In the genomic region with DNA sequence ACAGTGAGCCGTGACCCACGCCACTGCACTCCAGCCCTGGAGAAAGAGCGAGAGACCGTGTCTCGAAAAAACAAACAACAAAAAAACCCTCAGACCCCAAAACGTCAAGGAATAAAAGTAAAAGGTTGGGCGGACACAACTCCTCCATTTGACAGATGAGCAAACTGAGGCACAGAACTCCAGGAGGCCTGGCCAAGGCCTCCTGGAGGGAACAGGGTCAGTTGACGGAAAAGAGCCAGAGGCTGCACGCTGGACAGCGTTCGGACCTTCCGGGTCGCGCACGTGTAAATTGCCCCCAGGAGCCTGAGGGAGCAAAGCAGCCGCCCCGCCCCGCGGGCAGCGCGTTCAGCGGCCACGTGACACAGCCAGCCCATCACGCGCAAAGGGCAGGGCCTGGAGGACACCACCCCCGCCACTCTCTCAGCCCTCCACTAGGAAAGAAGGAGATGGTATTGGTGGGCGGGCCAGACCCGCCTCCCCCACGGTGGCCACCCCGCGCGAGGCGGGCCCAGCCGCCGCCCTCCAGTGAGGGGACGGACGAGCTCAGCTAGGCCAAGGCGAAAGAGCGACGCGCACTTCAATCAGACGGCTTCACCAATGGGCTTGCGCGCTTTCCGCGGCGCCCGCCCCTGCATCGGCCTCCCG, we compare ENCODE assay signal across 1 cellular context.
A peak's percentile ranks its signal among the peaks of the same experiment; 100 is the strongest.
TF ChIP-seq lines count a peak whose summit lies in the region.

No MANE protein-coding gene starts in this region.

TF ChIP-seq in K562, 482 proteins besides CTCF, POLR2A, EP300 and RAD21 (continued from another document and continues in another):
- no peak for TF ChIP-seq KDM2B (CRISPR knock-in tag; IDR thresholded peaks at IDR 0.05)
- TF ChIP-seq ZNF76 (CRISPR knock-in tag; IDR thresholded peaks at IDR 0.05; ENCODE audit: borderline replicate concordance): no peak
- TF ChIP-seq SOX6 (IDR thresholded peaks at IDR 0.05): peak; percentile 35; the same call in 1 of the 2 replicates
- no peak for TF ChIP-seq PHF8 (IDR thresholded peaks at IDR 0.05; ENCODE audit: borderline replicate concordance, low read length)
- TF ChIP-seq E2F8 (IDR thresholded peaks at IDR 0.05; ENCODE audit: low read depth, partially characterized antibody): peak; percentile 51
- TF ChIP-seq ZNF277 (CRISPR knock-in tag; IDR thresholded peaks at IDR 0.05; ENCODE audit: borderline replicate concordance): no peak
- no peak for TF ChIP-seq ZNF407 (IDR thresholded peaks at IDR 0.05; ENCODE audit: low read depth)
- peak; percentile 37; the same call in 1 of the 2 replicates for TF ChIP-seq ARID1B (IDR thresholded peaks at IDR 0.05)
- TF ChIP-seq RBM25 (IDR thresholded peaks at IDR 0.05; ENCODE audit: low read depth, low read length, severe bottlenecking): peak; percentile 99
- TF ChIP-seq HNRNPLL (IDR thresholded peaks at IDR 0.05; ENCODE audit: low read depth, low read length, poor library complexity, severe bottlenecking): peak; percentile 49
- no peak for TF ChIP-seq THRA (IDR thresholded peaks at IDR 0.05)
- peak; percentile 43; the same call in 1 of the 2 replicates for TF ChIP-seq MTA3 (IDR thresholded peaks at IDR 0.05; ENCODE audit: borderline replicate concordance)
- TF ChIP-seq KAT2B (IDR thresholded peaks at IDR 0.05; ENCODE audit: low read depth, low read length): no peak
- no peak for TF ChIP-seq CGGBP1 (CRISPR knock-in tag; IDR thresholded peaks at IDR 0.05)
- TF ChIP-seq PHF20 (IDR thresholded peaks at IDR 0.05; ENCODE audit: partially characterized antibody): peak; percentile 69
- no peak for TF ChIP-seq ZFP30 (CRISPR knock-in tag; IDR thresholded peaks at IDR 0.05; ENCODE audit: borderline replicate concordance)
- TF ChIP-seq, protein P1, sequence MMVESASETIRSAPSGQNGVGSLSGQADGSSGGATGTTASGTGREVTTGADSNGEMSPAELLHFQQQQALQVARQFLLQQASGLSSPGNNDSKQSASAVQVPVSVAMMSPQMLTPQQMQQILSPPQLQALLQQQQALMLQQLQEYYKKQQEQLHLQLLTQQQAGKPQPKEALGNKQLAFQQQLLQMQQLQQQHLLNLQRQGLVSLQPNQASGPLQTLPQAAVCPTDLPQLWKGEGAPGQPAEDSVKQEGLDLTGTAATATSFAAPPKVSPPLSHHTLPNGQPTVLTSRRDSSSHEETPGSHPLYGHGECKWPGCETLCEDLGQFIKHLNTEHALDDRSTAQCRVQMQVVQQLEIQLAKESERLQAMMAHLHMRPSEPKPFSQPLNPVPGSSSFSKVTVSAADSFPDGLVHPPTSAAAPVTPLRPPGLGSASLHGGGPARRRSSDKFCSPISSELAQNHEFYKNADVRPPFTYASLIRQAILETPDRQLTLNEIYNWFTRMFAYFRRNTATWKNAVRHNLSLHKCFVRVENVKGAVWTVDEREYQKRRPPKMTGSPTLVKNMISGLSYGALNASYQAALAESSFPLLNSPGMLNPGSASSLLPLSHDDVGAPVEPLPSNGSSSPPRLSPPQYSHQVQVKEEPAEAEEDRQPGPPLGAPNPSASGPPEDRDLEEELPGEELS (CRISPR knock-in tag; IDR thresholded peaks at IDR 0.05; ENCODE audit: borderline replicate concordance): no peak
- TF ChIP-seq ZBTB8A (IDR thresholded peaks at IDR 0.05; ENCODE audit: partially characterized antibody): no peak
- TF ChIP-seq, protein P2, sequence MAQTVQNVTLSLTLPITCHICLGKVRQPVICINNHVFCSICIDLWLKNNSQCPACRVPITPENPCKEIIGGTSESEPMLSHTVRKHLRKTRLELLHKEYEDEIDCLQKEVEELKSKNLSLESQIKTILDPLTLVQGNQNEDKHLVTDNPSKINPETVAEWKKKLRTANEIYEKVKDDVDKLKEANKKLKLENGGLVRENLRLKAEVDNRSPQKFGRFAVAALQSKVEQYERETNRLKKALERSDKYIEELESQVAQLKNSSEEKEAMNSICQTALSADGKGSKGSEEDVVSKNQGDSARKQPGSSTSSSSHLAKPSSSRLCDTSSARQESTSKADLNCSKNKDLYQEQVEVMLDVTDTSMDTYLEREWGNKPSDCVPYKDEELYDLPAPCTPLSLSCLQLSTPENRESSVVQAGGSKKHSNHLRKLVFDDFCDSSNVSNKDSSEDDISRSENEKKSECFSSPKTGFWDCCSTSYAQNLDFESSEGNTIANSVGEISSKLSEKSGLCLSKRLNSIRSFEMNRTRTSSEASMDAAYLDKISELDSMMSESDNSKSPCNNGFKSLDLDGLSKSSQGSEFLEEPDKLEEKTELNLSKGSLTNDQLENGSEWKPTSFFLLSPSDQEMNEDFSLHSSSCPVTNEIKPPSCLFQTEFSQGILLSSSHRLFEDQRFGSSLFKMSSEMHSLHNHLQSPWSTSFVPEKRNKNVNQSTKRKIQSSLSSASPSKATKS (CRISPR knock-in tag; IDR thresholded peaks at IDR 0.05): no peak
- no peak for TF ChIP-seq ZNF785 (CRISPR knock-in tag; IDR thresholded peaks at IDR 0.05)
- no peak for TF ChIP-seq ILK (tag; IDR thresholded peaks at IDR 0.05; ENCODE audit: borderline replicate concordance, low read depth)
- TF ChIP-seq HSF4 (CRISPR knock-in tag; IDR thresholded peaks at IDR 0.05; ENCODE audit: borderline replicate concordance): no peak; the same call in 1 of the 2 replicates
- no peak for TF ChIP-seq ZKSCAN3 (CRISPR knock-in tag; IDR thresholded peaks at IDR 0.05)
- no peak for TF ChIP-seq NFXL1 (CRISPR knock-in tag; IDR thresholded peaks at IDR 0.05)
- no peak for TF ChIP-seq KHSRP (IDR thresholded peaks at IDR 0.05)
- no peak for TF ChIP-seq SNRNP70 (optimal IDR thresholded peaks at IDR 0.05; ENCODE audit: low read depth, low read length)
- TF ChIP-seq SIRT6 (IDR thresholded peaks at IDR 0.05; ENCODE audit: low read depth, low read length): no peak
- TF ChIP-seq DPF2 (IDR thresholded peaks at IDR 0.05): peak; percentile 67
- no peak for TF ChIP-seq DACH1 (IDR thresholded peaks at IDR 0.05; ENCODE audit: partially characterized antibody)
- TF ChIP-seq, protein P3, sequence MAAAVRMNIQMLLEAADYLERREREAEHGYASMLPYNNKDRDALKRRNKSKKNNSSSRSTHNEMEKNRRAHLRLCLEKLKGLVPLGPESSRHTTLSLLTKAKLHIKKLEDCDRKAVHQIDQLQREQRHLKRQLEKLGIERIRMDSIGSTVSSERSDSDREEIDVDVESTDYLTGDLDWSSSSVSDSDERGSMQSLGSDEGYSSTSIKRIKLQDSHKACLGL (CRISPR knock-in tag; IDR thresholded peaks at IDR 0.05; ENCODE audit: borderline replicate concordance, poor library complexity, severe bottlenecking): peak; percentile 81
- peak; percentile 90 for TF ChIP-seq NEUROD1 (IDR thresholded peaks at IDR 0.05; ENCODE audit: borderline replicate concordance, low read depth, low read length, partially characterized antibody)
